18 cellular contexts compared by ENCODE assay signal in genomic region chr6:163530406-163530805, GRCh38.
"Had no signal": no experiment of that assay in that cellular context is flagged by ENCODE, and none has a peak within 500 bp of the region (broad histone marks: within the 10 kb centered on the region; RNA-seq: fewer than 3 reads in every experiment).

No MANE protein-coding gene starts in this region.

- H3K27me3 Mint-ChIP-seq: activated CD4-positive, alpha-beta T cell treated with anti-CD3 and anti-CD28 coated beads, Interleukin-2, amount 10 ng/mL, durations not matched to agents 24 days and 14 days; activated naive CD4-positive, alpha-beta T cell treated with anti-CD3 and anti-CD28 coated beads, Interleukin-2, amount 10 ng/mL, durations not matched to agents 7 days and 5 days; central memory CD8-positive, alpha-beta T cell; natural killer cell treated with Interleukin-12 subunit alpha and Interleukin-12 subunit beta and Interleukin-15 and Interleukin-18, amount 100 ng/mL, for 72 hours; T-helper 17 cell had no signal

- H3K27ac ChIP-seq: adrenal gland, epithelial cell of prostate, prostate gland, sigmoid colon, stomach had no signal

- ATAC-seq: natural killer cell treated with Interleukin-12 subunit alpha and Interleukin-12 subunit beta and Interleukin-15 and Interleukin-18, amount 100 ng/mL, for 72 hours; T-helper 17 cell; WTC11 had no signal

- H3K4me3 ChIP-seq: adrenal gland, lung, prostate gland, sigmoid colon, stomach had no signal

- H3K4me3 Mint-ChIP-seq: activated CD4-positive, alpha-beta T cell treated with anti-CD3 and anti-CD28 coated beads, Interleukin-2, amount 10 ng/mL, durations not matched to agents 24 days and 14 days; activated naive CD4-positive, alpha-beta T cell treated with anti-CD3 and anti-CD28 coated beads, Interleukin-2, amount 10 ng/mL, durations not matched to agents 7 days and 5 days; central memory CD8-positive, alpha-beta T cell; natural killer cell treated with Interleukin-12 subunit alpha and Interleukin-12 subunit beta and Interleukin-15 and Interleukin-18, amount 100 ng/mL, for 72 hours; T-helper 17 cell; WTC11 had no signal

- H3K36me3 Mint-ChIP-seq: activated naive CD4-positive, alpha-beta T cell treated with anti-CD3 and anti-CD28 coated beads, Interleukin-2, amount 10 ng/mL, durations not matched to agents 7 days and 5 days; natural killer cell treated with Interleukin-12 subunit alpha and Interleukin-12 subunit beta and Interleukin-15 and Interleukin-18, amount 100 ng/mL, for 72 hours; WTC11 had no signal

- H3K9me3 ChIP-seq: adrenal gland, prostate gland, sigmoid colon, stomach had no signal

- H3K27me3 ChIP-seq: adrenal gland, sigmoid colon, stomach had no signal

- H3K4me1 Mint-ChIP-seq: activated CD4-positive, alpha-beta T cell treated with anti-CD3 and anti-CD28 coated beads, Interleukin-2, amount 10 ng/mL, durations not matched to agents 24 days and 14 days; activated naive CD4-positive, alpha-beta T cell treated with anti-CD3 and anti-CD28 coated beads, Interleukin-2, amount 10 ng/mL, durations not matched to agents 7 days and 5 days had no signal

- FAIRE-seq: urothelium cell line had no signal

- DNase-seq: activated CD4-positive, alpha-beta T cell treated with anti-CD3 and anti-CD28 coated beads, Interleukin-2, amount 10 ng/mL, durations not matched to agents 24 days and 14 days; activated CD8-positive, alpha-beta memory T cell treated with anti-CD3 and anti-CD28 coated beads for 24 hours; activated naive CD4-positive, alpha-beta T cell treated with anti-CD3 and anti-CD28 coated beads, Interleukin-2, amount 10 ng/mL, durations not matched to agents 7 days and 5 days; activated T-cell treated with anti-CD3 and anti-CD28 coated beads for 4 hours; adrenal gland; effector memory CD4-positive, alpha-beta T cell; nucleus accumbens; sigmoid colon; stomach; T-helper 17 cell had no signal

- H3K9me3 Mint-ChIP-seq: activated CD4-positive, alpha-beta T cell treated with anti-CD3 and anti-CD28 coated beads, Interleukin-2, amount 10 ng/mL, durations not matched to agents 24 days and 14 days; activated naive CD4-positive, alpha-beta T cell treated with anti-CD3 and anti-CD28 coated beads, Interleukin-2, amount 10 ng/mL, durations not matched to agents 7 days and 5 days; activated T-helper 2 cell treated with anti-CD3 and anti-CD28 coated beads, Interferon-gamma antibody, Interleukin-2, Interleukin-4, amounts not matched to agents 10 μg/mL and 5 μg/mL and 100 μg/mL, durations not matched to agents 14 hours and 24 hours and 36 hours; central memory CD8-positive, alpha-beta T cell; natural killer cell treated with Interleukin-12 subunit alpha and Interleukin-12 subunit beta and Interleukin-15 and Interleukin-18, amount 100 ng/mL, for 72 hours; WTC11 had no signal

- H3K4me1 ChIP-seq: prostate gland had no signal

- H3K36me3 ChIP-seq: adrenal gland, prostate gland, sigmoid colon, stomach had no signal

- H3K27ac Mint-ChIP-seq: activated CD4-positive, alpha-beta T cell treated with anti-CD3 and anti-CD28 coated beads, Interleukin-2, amount 10 ng/mL, durations not matched to agents 24 days and 14 days; activated naive CD4-positive, alpha-beta T cell treated with anti-CD3 and anti-CD28 coated beads, Interleukin-2, amount 10 ng/mL, durations not matched to agents 7 days and 5 days; activated T-helper 2 cell treated with anti-CD3 and anti-CD28 coated beads, Interferon-gamma antibody, Interleukin-2, Interleukin-4, amounts not matched to agents 10 μg/mL and 5 μg/mL and 100 μg/mL, durations not matched to agents 14 hours and 24 hours and 36 hours; T-helper 17 cell; WTC11 had no signal
